Comparison of ENCODE assay signal across 1 cellular context in the genomic region with DNA sequence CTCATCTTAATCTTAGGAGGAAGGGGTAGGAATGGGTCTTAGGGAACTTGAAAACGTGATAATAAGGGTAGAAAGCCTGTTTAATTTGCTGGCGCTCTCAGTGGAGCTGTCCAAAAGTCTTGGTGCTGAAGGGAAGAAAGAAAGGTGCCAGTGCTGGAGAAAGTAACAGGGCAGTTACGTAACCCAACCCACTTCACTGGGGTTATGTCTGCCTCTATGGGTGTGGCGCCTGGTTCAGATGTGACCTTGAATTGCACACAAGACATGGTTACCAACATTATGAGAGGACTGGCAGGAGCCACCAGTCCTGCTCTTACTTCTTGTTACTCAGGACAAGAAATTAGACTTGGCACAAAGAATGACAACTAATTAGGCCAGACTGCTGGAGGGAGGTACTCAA.
TF ChIP-seq lines count a peak whose summit lies in the region.

No MANE protein-coding gene starts in this region.

TF ChIP-seq in H1, 55 proteins besides CTCF, POLR2A, EP300 and RAD21:
- TF ChIP-seq SAP30 (IDR thresholded peaks at IDR 0.05; ENCODE audit: insufficient read depth, insufficient replicate concordance, low read length) (peak; percentile 66), KDM4A (IDR thresholded peaks at IDR 0.05; ENCODE audit: low read depth, low read length, severe bottlenecking) (no peak), SIN3A (conservative IDR thresholded peaks at IDR 0.05 in 1 of 2, IDR thresholded peaks at IDR 0.05 in 1 of 2; ENCODE audit: low read depth in 1 of 2, low read length in 2 of 2) (peak; percentile 48 to 88; a peak in 1 of 4 replicates), CEBPB (IDR thresholded peaks at IDR 0.05; ENCODE audit: low read depth, low read length) (peak; percentile 78; the same call in 1 of the 2 replicates)
TF ChIP-seq in H1: peak in this region for 3.
